In genomic region chr7:69619619-69620018, GRCh38 we compare ENCODE assay signal across 1 cellular context.
TF ChIP-seq lines count a peak whose summit lies in the region.

No MANE protein-coding gene starts in this region.

TF ChIP-seq in GM12878, 131 proteins besides CTCF, POLR2A, EP300 and RAD21:
- TF ChIP-seq SMAD1 (IDR thresholded peaks at IDR 0.05; ENCODE audit: low read depth, partially characterized antibody) (no peak), MEF2B (IDR thresholded peaks at IDR 0.05; ENCODE audit: partially characterized antibody, poor library complexity, severe bottlenecking) (no peak)
TF ChIP-seq in GM12878: peak in this region for 0.
